In genomic region chr10:119538632-119539358, GRCh38 we compare ENCODE assay signal across 11 cellular contexts. TPM values are rescaled to one million over a fixed set of nuclear protein-coding genes. Genes with fewer than 3 reads are reported as not detected.
DNase-seq lines count a peak whose midpoint lies in the region; ATAC-seq, FAIRE-seq and TF ChIP-seq lines count a peak whose summit lies in the region.
"Had no signal": no experiment of that assay in that cellular context is flagged by ENCODE, and none has a peak within 500 bp of the region (broad histone marks: within the 10 kb centered on the region; RNA-seq: fewer than 3 reads in every experiment).

No MANE protein-coding gene starts in this region.

- H3K4me3 Mint-ChIP-seq in HFFc6: peak overlapping the region; percentile 30; the same call in 1 of the 2 replicates

- H3K27me3 ChIP-seq in BE2C (no peaks in the 10 kb centered on the region), keratinocyte (ENCODE audit: control insufficient read depth, extremely low read depth, insufficient read depth, low read length) (no peaks in the 10 kb centered on the region)

- no peaks in the 10 kb centered on the region for H3K9me1 ChIP-seq in keratinocyte (ENCODE audit: control insufficient read depth, extremely low read depth, insufficient read depth, low read length)

- H3K4me1 Mint-ChIP-seq in HFFc6 (ENCODE audit: low read depth): peaks cover 73% of the 10 kb centered on the region

- no peaks in the 10 kb centered on the region; the same call in 1 of the 2 replicates for H3K36me3 Mint-ChIP-seq in HFFc6 (ENCODE audit: low read depth)

- no peaks in the 10 kb centered on the region for H4K20me1 ChIP-seq in keratinocyte (ENCODE audit: control insufficient read depth, extremely low read depth, insufficient read depth, low read length)

- peaks cover 75% of the 10 kb centered on the region for H3K79me2 ChIP-seq in keratinocyte (ENCODE audit: control insufficient read depth, insufficient read depth, low read length)

- peak overlapping the region; percentile 36 for H3K27ac ChIP-seq in keratinocyte (ENCODE audit: control insufficient read depth, insufficient read depth, low read length)

- no peak for FAIRE-seq in keratinocyte (lab: Jason Lieb, UNC)
- FAIRE-seq: H1 had no signal

- peaks cover 2% of the 10 kb centered on the region; the same call in 1 of the 2 replicates for H3K4me1 ChIP-seq in BE2C
- H3K4me1 ChIP-seq in keratinocyte (ENCODE audit: control insufficient read depth, extremely low read depth, insufficient read depth, low read length): peaks cover 39% of the 10 kb centered on the region

- peak overlapping the region; percentile 79 for H3K27ac Mint-ChIP-seq in HFFc6

- TF ChIP-seq CTCF in BE2C (IDR thresholded peaks at IDR 0.05; ENCODE audit: low read depth, low read length) (peak; percentile 11; the same call in 1 of the 2 replicates), HFFc6 (IDR thresholded peaks at IDR 0.05) (peak; percentile 34; the same call in 1 of the 2 replicates), keratinocyte (optimal IDR thresholded peaks at IDR 0.05 in 1 of 3, IDR thresholded peaks at IDR 0.05 in 1 of 3, conservative IDR thresholded peaks at IDR 0.05 in 1 of 3; ENCODE audit: extremely low read depth in 1 of 3, insufficient read depth in 2 of 3, low read length in 3 of 3) (no peak)

- H3K9ac ChIP-seq in keratinocyte (ENCODE audit: control insufficient read depth, extremely low read depth, insufficient read depth, low read length): peak overlapping the region; percentile 18

- peaks cover 7% of the 10 kb centered on the region for H3K27me3 Mint-ChIP-seq in HFFc6 (ENCODE audit: insufficient read depth)

- no peak for ATAC-seq in HG03342 (IDR thresholded peaks at IDR 0.05; ENCODE audit: unreplicated experiment)
- no peak for ATAC-seq in HG03139 (IDR thresholded peaks at IDR 0.05; ENCODE audit: unreplicated experiment)

- H3K4me3 ChIP-seq in BE2C (ENCODE audit: low read depth, low read length) (no peak overlapping the region), keratinocyte (ENCODE audit: control insufficient read depth in 2 of 3, extremely low read depth in 1 of 3, insufficient read depth in 2 of 3, low read depth in 1 of 3, low read length in 3 of 3) (peak overlapping the region in 2 of 3 experiments; percentile 24 to 26)

- H3K9me3 ChIP-seq in BE2C (no peaks in the 10 kb centered on the region), keratinocyte (ENCODE audit: control insufficient read depth, low read depth, low read length) (no peaks in the 10 kb centered on the region)

- DNase-seq in BE2C (no peak), HFFc6 (no peak), keratinocyte (ENCODE audit: low read depth, low spot score) (no peak), NCI-H1930 (lab: John Stamatoyannopoulos, UW) (no peak), kidney tubule cell (ENCODE audit: low spot score) (no peak)
- DNase-seq in activated CD8-positive, alpha-beta memory T cell treated with anti-CD3 and anti-CD28 coated beads, Interleukin-2, amount 50 U/mL, for 48 hours: peak; percentile 62
- DNase-seq: DMS79, NCI-H2171 had no signal

- dilution Hi-C loops in keratinocyte (cut with MboI; ENCODE audit: extremely low pct_ligation_motif_present, low sequenced_read_pairs): no loop called here

- H3K36me3 ChIP-seq in BE2C: no peaks in the 10 kb centered on the region
- peaks cover 0 to 4% of the 10 kb centered on the region in 2 experiments for H3K36me3 ChIP-seq in keratinocyte (ENCODE audit: control insufficient read depth in 2 of 2, extremely low read depth in 1 of 2, insufficient read depth in 2 of 2, low read length in 2 of 2)

- H3K4me2 ChIP-seq in keratinocyte (ENCODE audit: control insufficient read depth, extremely low read depth, insufficient read depth, low read depth, low read length): peak overlapping the region; percentile 50

- no peak overlapping the region for H2AFZ ChIP-seq in keratinocyte (ENCODE audit: control insufficient read depth, low read length)

- no peaks in the 10 kb centered on the region for H3K9me3 Mint-ChIP-seq in HFFc6

RNA-seq across cellular contexts. Expression of gene RGS10, which starts 3.7 kb away (rescaled TPM):
- 6.8 TPM for polyA plus RNA-seq in BE2C (2012; ENCODE audit: insufficient read depth, insufficient read length, low read depth)
- 10 to 100 TPM; 52.6 to 76.4 (median 71.3) TPM for total RNA-seq in HFFc6 (2021; fragmentation: NEBNext Ultra II Directional; extraction: Animal tissue kit (Norgen Biotek cat#: 25700))
- polyA plus RNA-seq in keratinocyte: 51.0 to 87.8 TPM (median 66.4 TPM) in 3 replicates
- polyA plus RNA-seq in keratinocyte (2011; ENCODE audit: low read depth): 26.7 TPM
- polyA plus RNA-seq in keratinocyte (2011; cell fraction: cytosol; rRNA removed): 79.8 and 97.8 TPM in 2 replicates
- polyA plus RNA-seq in keratinocyte (2011; cell fraction: nucleus; rRNA removed): 16.2 and 23.1 TPM in 2 replicates
- 62.0 and 82.8 TPM in 2 replicates for polyA plus RNA-seq in keratinocyte (2012; ENCODE audit: low replicate concordance)
- polyA minus RNA-seq in keratinocyte: 2.9 to 22.3 TPM (median 17.0 TPM) in 3 replicates
- polyA minus RNA-seq in keratinocyte (2011; cell fraction: cytosol; rRNA and poly(A)+ RNA removed): 43.5 TPM
- 6.0 and 6.7 TPM in 2 replicates for polyA minus RNA-seq in keratinocyte (2011; cell fraction: nucleus; rRNA and poly(A)+ RNA removed)

RNA-seq across cellular contexts. Expression of gene TIAL1, which starts 58.0 kb away (rescaled TPM):
- 84.4 TPM for polyA plus RNA-seq in BE2C (2012; ENCODE audit: insufficient read depth, insufficient read length, low read depth)
- 100 to 1,000 TPM; 129 to 149 (median 134) TPM for total RNA-seq in HFFc6 (2021; fragmentation: NEBNext Ultra II Directional; extraction: Animal tissue kit (Norgen Biotek cat#: 25700))
- 66.9 to 117 TPM (median 98.1 TPM) in 3 replicates for polyA plus RNA-seq in keratinocyte
- 181 TPM for polyA plus RNA-seq in keratinocyte (2011; ENCODE audit: low read depth)
- polyA plus RNA-seq in keratinocyte (2011; cell fraction: cytosol; rRNA removed): 42.0 and 70.2 TPM in 2 replicates
- 193 and 255 TPM in 2 replicates for polyA plus RNA-seq in keratinocyte (2011; cell fraction: nucleus; rRNA removed)
- polyA plus RNA-seq in keratinocyte (2012; ENCODE audit: low replicate concordance): 70.7 and 108 TPM in 2 replicates
- 23.8 to 78.1 TPM (median 32.4 TPM) in 3 replicates for polyA minus RNA-seq in keratinocyte
- polyA minus RNA-seq in keratinocyte (2011; cell fraction: cytosol; rRNA and poly(A)+ RNA removed): 24.4 TPM
- 35.2 and 69.0 TPM in 2 replicates for polyA minus RNA-seq in keratinocyte (2011; cell fraction: nucleus; rRNA and poly(A)+ RNA removed)

Comparison
In these comparisons a context has a peak if more than half of its experiments do, and no peak if none do; other contexts are left out.
1. CTCF ChIP-seq: peak in BE2C (single experiment) and HFFc6 (single experiment); none in keratinocyte (0 of 3).